In the genomic region with DNA sequence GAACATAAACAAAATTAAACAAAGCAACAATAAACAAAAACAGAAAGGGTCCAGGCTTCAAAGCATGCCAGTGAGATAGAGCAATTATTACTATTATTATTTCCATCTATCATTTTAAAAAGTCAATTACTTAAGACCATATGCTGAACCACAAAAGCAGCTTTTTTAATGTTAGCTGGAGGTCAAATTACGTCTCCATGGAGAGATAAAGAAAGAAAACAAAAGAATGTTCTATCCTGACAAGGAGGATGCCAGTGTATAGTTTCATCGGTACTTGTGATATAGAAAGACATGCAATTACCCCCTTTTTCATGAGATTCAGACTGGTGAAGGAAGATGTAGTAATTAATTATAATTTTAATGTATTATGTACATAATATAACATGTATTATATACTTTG, we compare ENCODE assay signal across 25 cellular contexts.
"Had no signal": no experiment of that assay in that cellular context is flagged by ENCODE, and none has a peak within 500 bp of the region (broad histone marks: within the 10 kb centered on the region; RNA-seq: fewer than 3 reads in every experiment).

No MANE protein-coding gene starts in this region.

- H3K27me3 Mint-ChIP-seq: effector memory CD8-positive, alpha-beta T cell; naive B cell; natural killer cell treated with Interleukin-12 subunit alpha and Interleukin-12 subunit beta and Interleukin-15 and Interleukin-18, amount 100 ng/mL, for 72 hours had no signal

- H3K4me1 ChIP-seq: esophagus squamous epithelium, parathyroid adenoma, prostate gland, sigmoid colon, stomach had no signal

- DNase-seq: cortex of kidney; effector memory CD8-positive, alpha-beta T cell; erythroblast; esophagus squamous epithelium; head of caudate nucleus; kidney; mucosa of descending colon; naive B cell; right cardiac atrium; sigmoid colon; stimulated activated CD4-positive, alpha-beta T cell treated with anti-CD3 and anti-CD28 coated beads, Interleukin-2, amount 100 ng/mL, for 24 hours; stimulated activated CD4-positive, alpha-beta T cell treated with anti-CD3 and anti-CD28 coated beads, Interleukin-4, amount 100 ng/mL, for 24 hours; stimulated activated naive CD4-positive, alpha-beta T cell treated with Interleukin-2 at 50 U/mL for 16 hours; stomach; thyroid gland; trophoblast cell had no signal

- H3K4me1 Mint-ChIP-seq: memory B cell; neural progenitor cell; stimulated activated effector memory CD8-positive, alpha-beta T cell treated with anti-CD3 and anti-CD28 coated beads, Interleukin-12 subunit alpha, Interleukin-12 subunit beta, amount 100 ng/mL, for 72 hours had no signal

- H3K9me3 Mint-ChIP-seq: effector memory CD8-positive, alpha-beta T cell; memory B cell; neural progenitor cell; stimulated activated effector memory CD8-positive, alpha-beta T cell treated with anti-CD3 and anti-CD28 coated beads, Interleukin-12 subunit alpha, Interleukin-12 subunit beta, amount 100 ng/mL, for 72 hours had no signal

- H3K9ac ChIP-seq: neural progenitor cell, parathyroid adenoma had no signal

- H3K27ac ChIP-seq: esophagus squamous epithelium, neural progenitor cell, parathyroid adenoma, prostate gland, sigmoid colon, stomach, thyroid gland, vagina had no signal

- H3K4me3 Mint-ChIP-seq: effector memory CD8-positive, alpha-beta T cell; memory B cell; naive B cell; natural killer cell treated with Interleukin-12 subunit alpha and Interleukin-12 subunit beta and Interleukin-15 and Interleukin-18, amount 100 ng/mL, for 72 hours; neural progenitor cell; stimulated activated effector memory CD8-positive, alpha-beta T cell treated with anti-CD3 and anti-CD28 coated beads, Interleukin-12 subunit alpha, Interleukin-12 subunit beta, amount 100 ng/mL, for 72 hours had no signal

- H3K36me3 ChIP-seq: esophagus squamous epithelium, neural progenitor cell, prostate gland, sigmoid colon, stomach, thyroid gland, vagina had no signal

- H3K79me2 ChIP-seq: parathyroid adenoma had no signal

- H3K4me3 ChIP-seq: esophagus squamous epithelium, lung, mucosa of descending colon, neural progenitor cell, prostate gland, sigmoid colon, stomach, thyroid gland, vagina had no signal

- H3K27ac Mint-ChIP-seq: effector memory CD8-positive, alpha-beta T cell; memory B cell; naive B cell; natural killer cell treated with Interleukin-12 subunit alpha and Interleukin-12 subunit beta and Interleukin-15 and Interleukin-18, amount 100 ng/mL, for 72 hours; neural progenitor cell; stimulated activated effector memory CD8-positive, alpha-beta T cell treated with anti-CD3 and anti-CD28 coated beads, Interleukin-12 subunit alpha, Interleukin-12 subunit beta, amount 100 ng/mL, for 72 hours had no signal

- H3K4me2 ChIP-seq: neural progenitor cell had no signal

- H2AFZ ChIP-seq: neural progenitor cell, parathyroid adenoma had no signal

- H3K27me3 ChIP-seq: esophagus squamous epithelium, neural progenitor cell, sigmoid colon, stomach, thyroid gland, vagina had no signal

- H3K36me3 Mint-ChIP-seq: memory B cell; naive B cell; natural killer cell treated with Interleukin-12 subunit alpha and Interleukin-12 subunit beta and Interleukin-15 and Interleukin-18, amount 100 ng/mL, for 72 hours; neural progenitor cell; stimulated activated effector memory CD8-positive, alpha-beta T cell treated with anti-CD3 and anti-CD28 coated beads, Interleukin-12 subunit alpha, Interleukin-12 subunit beta, amount 100 ng/mL, for 72 hours had no signal

- ATAC-seq: effector memory CD8-positive, alpha-beta T cell; left lobe of liver; mucosa of descending colon; natural killer cell treated with Interleukin-12 subunit alpha and Interleukin-12 subunit beta and Interleukin-15 and Interleukin-18, amount 100 ng/mL, for 72 hours; right cardiac atrium; stimulated activated effector memory CD8-positive, alpha-beta T cell treated with anti-CD3 and anti-CD28 coated beads, Interleukin-12 subunit alpha, Interleukin-12 subunit beta, amount 100 ng/mL, for 72 hours had no signal

- H3K9me3 ChIP-seq: esophagus squamous epithelium, mucosa of descending colon, prostate gland, sigmoid colon, stomach, thyroid gland, vagina had no signal
